In the genomic region with DNA sequence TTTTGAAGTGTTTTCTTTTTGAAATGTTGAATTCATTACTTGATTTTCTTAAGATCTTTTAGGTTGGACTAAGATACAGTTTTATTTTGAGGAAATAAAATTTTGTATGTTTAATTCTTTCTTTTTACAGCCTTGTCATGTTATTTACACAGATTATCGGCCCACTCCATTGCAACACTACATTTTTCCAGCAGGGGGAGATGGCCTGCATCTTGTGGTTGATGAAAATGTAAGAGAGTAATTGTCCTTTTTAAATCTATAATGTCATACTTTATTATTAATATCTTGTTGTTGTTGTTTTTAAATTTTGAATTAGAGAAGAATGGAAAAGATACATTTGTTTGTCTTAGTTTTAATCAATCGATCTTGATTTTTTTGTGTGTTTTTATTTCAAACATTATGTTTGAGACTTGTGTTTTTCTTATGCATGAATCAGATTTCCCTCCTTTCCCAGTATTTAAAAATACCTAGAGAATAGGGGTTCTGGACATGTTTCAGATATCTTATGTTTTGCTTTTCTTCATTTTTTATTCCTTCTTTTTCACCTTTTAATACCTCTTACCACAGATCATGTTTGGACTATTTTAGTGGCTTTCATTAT, we compare ENCODE assay signal across 8 cellular contexts. TPM values are rescaled to one million over a fixed set of nuclear protein-coding genes. Genes with fewer than 3 reads are reported as not detected.
DNase-seq lines count a peak whose midpoint lies in the region; ATAC-seq and FAIRE-seq lines count a peak whose summit lies in the region.

No MANE protein-coding gene starts in this region.

- ATAC-seq in activated CD8-positive, alpha-beta memory T cell treated with anti-CD3 and anti-CD28 coated beads, Interleukin-2, amount 10 ng/mL, durations not matched to agents 7 days and 5 days: no peak
- peak in 1 of 2 donors; percentile 35 for ATAC-seq in naive B cell (ENCODE audit: low read depth in 2 of 2)
- ATAC-seq in HG03439 (IDR thresholded peaks at IDR 0.05; ENCODE audit: unreplicated experiment): no peak

- DNase-seq in NCI-H510A treated with DMSO at 0.1 percent for 48 hours (lab: John Stamatoyannopoulos, UW): peak; percentile 11
- DNase-seq in NCI-H510A (lab: John Stamatoyannopoulos, UW): no peak
- peak; percentile 46 for DNase-seq in NCI-H345 (lab: John Stamatoyannopoulos, UW)
- peak; percentile 77 for DNase-seq in activated CD8-positive, alpha-beta memory T cell treated with anti-CD3 and anti-CD28 coated beads, Interleukin-2, amount 10 ng/mL, durations not matched to agents 7 days and 5 days
- peak; percentile 38 for DNase-seq in naive B cell
- DNase-seq in stimulated activated naive CD4-positive, alpha-beta T cell (lab: John Stamatoyannopoulos, UW): peak; percentile 15 to 66 (median 33)

- no peak overlapping the region for H3K27ac Mint-ChIP-seq in activated CD8-positive, alpha-beta memory T cell treated with anti-CD3 and anti-CD28 coated beads, Interleukin-2, amount 10 ng/mL, durations not matched to agents 7 days and 5 days
- peak overlapping the region in 2 of 6 donors; percentile 45 to 85 for H3K27ac Mint-ChIP-seq in naive B cell

- FAIRE-seq in endometrium (lab: Jason Lieb, UNC): peak; percentile 97

- H3K9me3 Mint-ChIP-seq in activated CD8-positive, alpha-beta memory T cell treated with anti-CD3 and anti-CD28 coated beads, Interleukin-2, amount 10 ng/mL, durations not matched to agents 7 days and 5 days (ENCODE audit: low read depth): no peaks in the 10 kb centered on the region
- H3K9me3 Mint-ChIP-seq in naive B cell: no peaks in the 10 kb centered on the region

- H3K27me3 Mint-ChIP-seq in activated CD8-positive, alpha-beta memory T cell treated with anti-CD3 and anti-CD28 coated beads, Interleukin-2, amount 10 ng/mL, durations not matched to agents 7 days and 5 days: no peaks in the 10 kb centered on the region
- H3K27me3 Mint-ChIP-seq in naive B cell: no peaks in the 10 kb centered on the region

- CTCF ChIA-PET in activated CD8-positive, alpha-beta memory T cell treated with anti-CD3 and anti-CD28 coated beads, Interleukin-2, amount 10 ng/mL, durations not matched to agents 7 days and 5 days (lab: Charles Lee): interaction anchor here (0.7 to 3.1 kb wide), 3 partner anchors 114 to 350 kb away, joined by 3 to 14 read pairs (median 6); no protein-coding TSS in a partner anchor

- H3K36me3 Mint-ChIP-seq in activated CD8-positive, alpha-beta memory T cell treated with anti-CD3 and anti-CD28 coated beads, Interleukin-2, amount 10 ng/mL, durations not matched to agents 7 days and 5 days: peaks cover 40% of the 10 kb centered on the region
- peaks cover 9 to 19% of the 10 kb centered on the region in 2 donors for H3K36me3 Mint-ChIP-seq in naive B cell

- H3K4me3 Mint-ChIP-seq in activated CD8-positive, alpha-beta memory T cell treated with anti-CD3 and anti-CD28 coated beads, Interleukin-2, amount 10 ng/mL, durations not matched to agents 7 days and 5 days: no peak overlapping the region
- no peak overlapping the region for H3K4me3 Mint-ChIP-seq in naive B cell

- peaks cover 1% of the 10 kb centered on the region for H3K4me1 Mint-ChIP-seq in activated CD8-positive, alpha-beta memory T cell treated with anti-CD3 and anti-CD28 coated beads, Interleukin-2, amount 10 ng/mL, durations not matched to agents 7 days and 5 days
- peaks cover 0 to 4% (median 0%) of the 10 kb centered on the region in 3 donors for H3K4me1 Mint-ChIP-seq in naive B cell

RNA-seq across cellular contexts. Expression of gene MTREX, which starts 36.7 kb away (rescaled TPM):
- total RNA-seq in activated CD8-positive, alpha-beta memory T cell treated with anti-CD3 and anti-CD28 coated beads, Interleukin-2, amount 10 ng/mL, durations not matched to agents 7 days and 5 days: 10 to 100 TPM; 71.2 to 78.0 TPM
- 10 to 100 TPM; 15.7 to 32.8 (median 25.5) TPM for polyA plus RNA-seq in naive B cell (ENCODE audit: low read depth in 6 of 6)

RNA-seq across cellular contexts. Expression of gene DHX29, which starts 37.0 kb away (rescaled TPM):
- total RNA-seq in activated CD8-positive, alpha-beta memory T cell treated with anti-CD3 and anti-CD28 coated beads, Interleukin-2, amount 10 ng/mL, durations not matched to agents 7 days and 5 days: 10 to 100 TPM; 17.1 to 17.3 TPM
- 10 to 100 TPM in 5 of 6 donors, 1 to 10 TPM in 1; 7.0 to 19.5 (median 15.3) TPM for polyA plus RNA-seq in naive B cell (ENCODE audit: low read depth in 6 of 6)
